15 cellular contexts compared by ENCODE assay signal in the genomic region with DNA sequence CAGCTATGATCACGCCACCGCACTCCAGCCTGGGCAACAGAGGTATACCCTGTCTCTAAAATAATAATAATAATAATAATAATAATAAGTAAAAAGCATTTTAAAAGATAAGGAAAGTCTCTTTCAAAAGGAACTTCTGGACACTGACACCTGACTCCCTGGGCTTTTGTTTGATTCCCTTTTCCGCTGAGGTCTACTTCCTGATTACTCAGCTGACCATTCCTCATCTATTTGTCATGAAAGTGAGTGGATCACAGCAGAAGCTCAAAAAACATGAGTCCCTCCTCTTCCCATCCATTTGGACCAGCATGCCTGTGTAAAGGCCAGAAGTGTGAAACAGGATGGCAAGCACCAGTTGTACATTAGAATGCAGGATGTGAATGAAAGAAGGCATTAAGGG.
DNase-seq lines count a peak whose midpoint lies in the region; ATAC-seq and TF ChIP-seq lines count a peak whose summit lies in the region.
"Had no signal": no experiment of that assay in that cellular context is flagged by ENCODE, and none has a peak within 500 bp of the region (broad histone marks: within the 10 kb centered on the region; RNA-seq: fewer than 3 reads in every experiment).

No MANE protein-coding gene starts in this region.

- H4K20me1 ChIP-seq in PC-3 (ENCODE audit: low read length): no peaks in the 10 kb centered on the region

- H3K4me2 ChIP-seq in PC-3 (ENCODE audit: low read length): peak overlapping the region; percentile 68

- ATAC-seq in PC-3 (peak; percentile 82), HG03354 (IDR thresholded peaks at IDR 0.05; ENCODE audit: poor library complexity, severe bottlenecking, unreplicated experiment) (no peak), HG03432 (IDR thresholded peaks at IDR 0.05; ENCODE audit: unreplicated experiment) (no peak)
- ATAC-seq: stimulated activated naive CD8-positive, alpha-beta T cell treated with anti-CD3 and anti-CD28 coated beads, Interleukin-15, amount 100 ng/mL, for 72 hours had no signal

- CTCF ChIA-PET in PC-3 (lab: Charles Lee): interaction anchor here (2.2 kb wide), 1 partner anchor 54 kb away, joined by 11 read pairs; no protein-coding TSS in a partner anchor

- peak; percentile 83 for DNase-seq in EL
- DNase-seq in PC-3: peak; percentile 93
- DNase-seq in dermis blood vessel endothelial cell: peak; percentile 96
- peak; percentile 19 for DNase-seq in myocyte (ENCODE audit: low read depth)
- DNase-seq in DMS 273 treated with DMSO at 0.1 percent for 48 hours (lab: John Stamatoyannopoulos, UW): no peak
- no peak for DNase-seq in activated gamma-delta T cell (lab: John Stamatoyannopoulos, UW)
- DNase-seq: activated naive CD4-positive, alpha-beta T cell; CD8-positive, alpha-beta memory T cell; NCI-H2029 treated with DMSO at 0.1 percent for 48 hours; stimulated activated naive CD8-positive, alpha-beta T cell treated with anti-CD3 and anti-CD28 coated beads, Interleukin-15, amount 100 ng/mL, for 72 hours had no signal

- TF ChIP-seq CTCF in PC-3 (conservative IDR thresholded peaks at IDR 0.05; ENCODE audit: low read depth, low read length): no peak

- POLR2A ChIA-PET in PC-3 (lab: Charles Lee; ENCODE audit: unreplicated experiment): interaction anchor here (0.6 kb wide), 1 partner anchor 192 kb away, joined by 3 read pairs; no protein-coding TSS in a partner anchor

- peak overlapping the region; percentile 79 for H3K27ac ChIP-seq in PC-3 (ENCODE audit: low read length)
- H3K27ac ChIP-seq: HL-60, skin epidermis, VCaP had no signal

- no peak overlapping the region for H2AFZ ChIP-seq in PC-3 (ENCODE audit: low read length)

- H3K4me3 ChIP-seq in PC-3 (ENCODE audit: low read length): peak overlapping the region; percentile 34; the same call in 1 of the 2 replicates
- H3K4me3 ChIP-seq: skin epidermis had no signal

- no peaks in the 10 kb centered on the region for H3K27me3 ChIP-seq in PC-3 (ENCODE audit: low read length)

- H3K4me1 ChIP-seq in PC-3 (ENCODE audit: insufficient read depth, low read length): peaks cover 35% of the 10 kb centered on the region

- H3K9ac ChIP-seq in PC-3 (ENCODE audit: low read length): peak overlapping the region; percentile 18; the same call in 1 of the 2 replicates

- 0 out of 2 replicates have a peak, but pooled peaks cover 5% of the 10 kb centered on the region for H3K9me3 ChIP-seq in PC-3 (ENCODE audit: low read length)

- no peaks in the 10 kb centered on the region for H3K9me2 ChIP-seq in PC-3 (replicated peaks; ENCODE audit: low read length)

- no peaks in the 10 kb centered on the region for H3K79me2 ChIP-seq in PC-3 (ENCODE audit: low read length)

- no peaks in the 10 kb centered on the region for H3K36me3 ChIP-seq in PC-3 (ENCODE audit: low read depth, low read length)

- intact Hi-C loops in PC-3 (cut with micrococcal nuclease): loop anchor here (5.0 to 10.0 kb wide), 2 partner anchors 55 to 58 kb away; no protein-coding TSS in a partner anchor

- peaks cover 13% of the 10 kb centered on the region for H3F3A ChIP-seq in PC-3 (ENCODE audit: low read length, unreplicated experiment)

- BruUV-seq in PC-3 (replicated peaks; lab: Mats Ljungman, UMichigan): no TSS peak

Comparison
In these comparisons a context has a peak if more than half of its experiments do, and no peak if none do; other contexts are left out.
1. DNase-seq: peak in EL (single experiment), PC-3 (single experiment), dermis blood vessel endothelial cell (single experiment) and myocyte (single experiment); none in DMS 273 treated with DMSO at 0.1 percent for 48 hours (single experiment) and activated gamma-delta T cell (single experiment).